24 cellular contexts compared by ENCODE assay signal in genomic region chr16:82506734-82507133, GRCh38.
A peak's percentile ranks its signal among the peaks of the same experiment; 100 is the strongest.
DNase-seq lines count a peak whose midpoint lies in the region; ATAC-seq and TF ChIP-seq lines count a peak whose summit lies in the region.
"Had no signal": no experiment of that assay in that cellular context is flagged by ENCODE, and none has a peak within 500 bp of the region (broad histone marks: within the 10 kb centered on the region; RNA-seq: fewer than 3 reads in every experiment).

No MANE protein-coding gene starts in this region.

- no peaks in the 10 kb centered on the region for H3K36me3 ChIP-seq in osteoblast (ENCODE audit: insufficient read depth, low read length)
- H3K36me3 ChIP-seq: BLaER1, sigmoid colon, suprapubic skin, uterus had no signal

- no peaks in the 10 kb centered on the region for H3K79me2 ChIP-seq in osteoblast (ENCODE audit: insufficient read depth, low read length)

- H3K4me2 ChIP-seq in osteoblast (ENCODE audit: insufficient read depth, low read length) = no peak overlapping the region
- H3K4me2 ChIP-seq: A549, BLaER1 had no signal

- no peak overlapping the region for H3K27ac Mint-ChIP-seq in activated T-cell treated with anti-CD3 and anti-CD28 coated beads, Interleukin-2, amount 50 U/mL, for 72 hours
- H3K27ac Mint-ChIP-seq: activated naive CD4-positive, alpha-beta T cell treated with anti-CD3 and anti-CD28 coated beads, Interleukin-2, amount 10 ng/mL, durations not matched to agents 7 days and 5 days; naive thymus-derived CD8-positive, alpha-beta T cell; stimulated activated effector memory CD8-positive, alpha-beta T cell treated with anti-CD3 and anti-CD28 coated beads, Interleukin-12 subunit alpha, Interleukin-12 subunit beta, amount 100 ng/mL, for 72 hours had no signal

- H3K27me3 ChIP-seq in osteoblast (ENCODE audit: insufficient read depth, low read length) = no peaks in the 10 kb centered on the region
- H3K27me3 ChIP-seq: sigmoid colon, suprapubic skin, uterus had no signal

- no peaks in the 10 kb centered on the region for H3K9me3 Mint-ChIP-seq in activated T-cell treated with anti-CD3 and anti-CD28 coated beads, Interleukin-2, amount 50 U/mL, for 72 hours
- H3K9me3 Mint-ChIP-seq: stimulated activated effector memory CD8-positive, alpha-beta T cell treated with anti-CD3 and anti-CD28 coated beads, Interleukin-12 subunit alpha, Interleukin-12 subunit beta, amount 100 ng/mL, for 72 hours had no signal

- no peak overlapping the region for H3K27ac ChIP-seq in osteoblast (ENCODE audit: low read depth, low read length)
- H3K27ac ChIP-seq: A549, BLaER1, suprapubic skin, uterus had no signal

- peak; percentile 94 for DNase-seq in DMS 273 (lab: John Stamatoyannopoulos, UW; ENCODE audit: unreplicated experiment)
- peak; percentile 51 for DNase-seq in NCI-H128 (lab: John Stamatoyannopoulos, UW; ENCODE audit: unreplicated experiment)
- peak; percentile 43 for DNase-seq in NCI-H2196 treated with DMSO at 0.1 percent for 48 hours (lab: John Stamatoyannopoulos, UW; ENCODE audit: unreplicated experiment)
- DNase-seq in left kidney (ENCODE audit: low read depth, low spot score) = peak; percentile 91
- DNase-seq in activated CD8-positive, alpha-beta memory T cell treated with anti-CD3 and anti-CD28 coated beads, Interleukin-2, amount 50 U/mL, for 4 hours = no peak
- DNase-seq in activated T-cell treated with anti-CD3 and anti-CD28 coated beads, Interleukin-2, amount 50 U/mL, for 72 hours = no peak
- DNase-seq in osteoblast (ENCODE audit: insufficient read length, low spot score, missing footprints) = no peak
- DNase-seq: activated naive CD4-positive, alpha-beta T cell treated with anti-CD3 and anti-CD28 coated beads, Interleukin-2, amount 10 ng/mL, durations not matched to agents 7 days and 5 days; activated T-cell treated with anti-CD3 and anti-CD28 coated beads, Interleukin-2, amount 50 U/mL, for 4 hours; dorsolateral prefrontal cortex; GOT3; Karpas-422; mammary epithelial cell; naive thymus-derived CD8-positive, alpha-beta T cell; NCI-H1048; sigmoid colon; T1000; uterus had no signal

- no peak overlapping the region for H3K4me3 ChIP-seq in osteoblast (ENCODE audit: insufficient read depth, low read length)
- H3K4me3 ChIP-seq: A549, BLaER1, dorsolateral prefrontal cortex, GM12878, sigmoid colon, suprapubic skin, uterus had no signal

- H4K20me1 ChIP-seq in osteoblast (ENCODE audit: insufficient read depth, low read length) = no peaks in the 10 kb centered on the region
- H4K20me1 ChIP-seq: BLaER1 had no signal

- no peak overlapping the region for H3K4me3 Mint-ChIP-seq in activated T-cell treated with anti-CD3 and anti-CD28 coated beads, Interleukin-2, amount 50 U/mL, for 72 hours
- H3K4me3 Mint-ChIP-seq: activated naive CD4-positive, alpha-beta T cell treated with anti-CD3 and anti-CD28 coated beads, Interleukin-2, amount 10 ng/mL, durations not matched to agents 7 days and 5 days; activated T-cell treated with anti-CD3 and anti-CD28 coated beads, Interleukin-2, amount 50 U/mL, for 4 hours; naive thymus-derived CD8-positive, alpha-beta T cell; stimulated activated effector memory CD8-positive, alpha-beta T cell treated with anti-CD3 and anti-CD28 coated beads, Interleukin-12 subunit alpha, Interleukin-12 subunit beta, amount 100 ng/mL, for 72 hours had no signal

- H2AFZ ChIP-seq in osteoblast (ENCODE audit: low read length) = no peak overlapping the region

- H3K27me3 Mint-ChIP-seq in activated T-cell treated with anti-CD3 and anti-CD28 coated beads, Interleukin-2, amount 50 U/mL, for 72 hours (ENCODE audit: low read depth) = no peaks in the 10 kb centered on the region
- H3K27me3 Mint-ChIP-seq: activated naive CD4-positive, alpha-beta T cell treated with anti-CD3 and anti-CD28 coated beads, Interleukin-2, amount 10 ng/mL, durations not matched to agents 7 days and 5 days had no signal

- H3K4me1 Mint-ChIP-seq in activated T-cell treated with anti-CD3 and anti-CD28 coated beads, Interleukin-2, amount 50 U/mL, for 72 hours (ENCODE audit: low read depth) = no peaks in the 10 kb centered on the region
- H3K4me1 Mint-ChIP-seq: activated naive CD4-positive, alpha-beta T cell treated with anti-CD3 and anti-CD28 coated beads, Interleukin-2, amount 10 ng/mL, durations not matched to agents 7 days and 5 days; naive thymus-derived CD8-positive, alpha-beta T cell; stimulated activated effector memory CD8-positive, alpha-beta T cell treated with anti-CD3 and anti-CD28 coated beads, Interleukin-12 subunit alpha, Interleukin-12 subunit beta, amount 100 ng/mL, for 72 hours had no signal

- H3K36me3 Mint-ChIP-seq in activated T-cell treated with anti-CD3 and anti-CD28 coated beads, Interleukin-2, amount 50 U/mL, for 72 hours (ENCODE audit: insufficient read depth in 2 of 2) = peaks cover 0 to 1% of the 10 kb centered on the region in 2 donors
- H3K36me3 Mint-ChIP-seq: activated naive CD4-positive, alpha-beta T cell treated with anti-CD3 and anti-CD28 coated beads, Interleukin-2, amount 10 ng/mL, durations not matched to agents 7 days and 5 days; naive thymus-derived CD8-positive, alpha-beta T cell; stimulated activated effector memory CD8-positive, alpha-beta T cell treated with anti-CD3 and anti-CD28 coated beads, Interleukin-12 subunit alpha, Interleukin-12 subunit beta, amount 100 ng/mL, for 72 hours had no signal

- H3K4me1 ChIP-seq in osteoblast (ENCODE audit: insufficient read depth, low read length) = no peaks in the 10 kb centered on the region
- H3K4me1 ChIP-seq: A549, BLaER1, sigmoid colon, suprapubic skin, uterus had no signal

- no peaks in the 10 kb centered on the region for H3K9me3 ChIP-seq in osteoblast (ENCODE audit: low read depth, low read length)
- H3K9me3 ChIP-seq: A549, uterus had no signal

- no peak for ATAC-seq in HG02759 (IDR thresholded peaks at IDR 0.05; ENCODE audit: unreplicated experiment)
- ATAC-seq in activated T-cell treated with anti-CD3 and anti-CD28 coated beads, Interleukin-2, amount 50 U/mL, for 72 hours (replicated peaks in 1 of 2) = no peak
- ATAC-seq: A549; activated T-cell treated with anti-CD3 and anti-CD28 coated beads, Interleukin-2, amount 50 U/mL, for 4 hours; GM12878; naive thymus-derived CD8-positive, alpha-beta T cell; stimulated activated effector memory CD8-positive, alpha-beta T cell treated with anti-CD3 and anti-CD28 coated beads, Interleukin-12 subunit alpha, Interleukin-12 subunit beta, amount 100 ng/mL, for 72 hours had no signal

- no peak for TF ChIP-seq CTCF in osteoblast (IDR thresholded peaks at IDR 0.05; ENCODE audit: extremely low read depth, low read depth, low read length)

Comparison
In these comparisons a context has a peak if more than half of its experiments do, and no peak if none do; other contexts are left out.
1. DNase-seq: peak in DMS 273 (single experiment), NCI-H128 (single experiment), NCI-H2196 treated with DMSO at 0.1 percent for 48 hours (single experiment) and left kidney (single experiment); none in activated CD8-positive, alpha-beta memory T cell treated with anti-CD3 and anti-CD28 coated beads, Interleukin-2, amount 50 U/mL, for 4 hours (single experiment), activated T-cell treated with anti-CD3 and anti-CD28 coated beads, Interleukin-2, amount 50 U/mL, for 72 hours (0 of 2) and osteoblast (single experiment).